In genomic region chr7:50342616-50343114, GRCh38 we compare ENCODE assay signal across 12 cellular contexts. TPM values are rescaled to one million over a fixed set of nuclear protein-coding genes. Genes with fewer than 3 reads are reported as not detected.
DNase-seq lines count a peak whose midpoint lies in the region; ATAC-seq, FAIRE-seq and TF ChIP-seq lines count a peak whose summit lies in the region.
"Had no signal": no experiment of that assay in that cellular context is flagged by ENCODE, and none has a peak within 500 bp of the region (broad histone marks: within the 10 kb centered on the region; RNA-seq: fewer than 3 reads in every experiment).

No MANE protein-coding gene starts in this region.

- intact Hi-C loops in lower lobe of right lung (cut with DNase I): no loop called here
- intact Hi-C loops in prostate gland (cut with DNase I): no loop called here

- TF ChIP-seq POLR2A in prostate gland (IDR thresholded peaks at IDR 0.05): no peak

- H3K27me3 ChIP-seq in lower lobe of right lung (ENCODE audit: low read depth) (no peaks in the 10 kb centered on the region), prostate gland (replicated peaks; ENCODE audit: insufficient read depth) (no peaks in the 10 kb centered on the region)

- H3K9me3 ChIP-seq in lower lobe of right lung (no peaks in the 10 kb centered on the region), prostate gland (no peaks in the 10 kb centered on the region)

- WGBS in prostate gland: 6% methylated on average over 8 of the region's 8 CpGs

- no peaks in the 10 kb centered on the region for H3K36me3 ChIP-seq in lower lobe of right lung
- H3K36me3 ChIP-seq in prostate gland: no peaks in the 10 kb centered on the region

- TF ChIP-seq CTCF in lower lobe of right lung (IDR thresholded peaks at IDR 0.05) (no peak), prostate gland (IDR thresholded peaks at IDR 0.05) (no peak)

- DNase-seq in stimulated activated CD4-positive, alpha-beta T cell treated with anti-CD3 and anti-CD28 coated beads, Interleukin-1b, Interleukin-23, amount 100 ng/mL, for 48 hours: peak; percentile 64
- DNase-seq in stimulated activated CD4-positive, alpha-beta T cell treated with anti-CD3 and anti-CD28 coated beads, Interleukin-2, amount 100 ng/mL, for 48 hours: no peak
- DNase-seq in activated gamma-delta T cell (lab: John Stamatoyannopoulos, UW) (peak; percentile 54), lower lobe of right lung (peak; percentile 61), prostate gland (ENCODE audit: low spot score) (no peak), RCC 7860 (ENCODE audit: low spot score) (no peak), SW 1271 (lab: John Stamatoyannopoulos, UW) (no peak)
- DNase-seq: caudate nucleus, DMS 273 treated with DMSO at 0.1 percent for 48 hours had no signal

- peaks cover 19% of the 10 kb centered on the region for H3K4me1 ChIP-seq in lower lobe of right lung
- no peaks in the 10 kb centered on the region for H3K4me1 ChIP-seq in prostate gland (replicated peaks)

- H3K4me3 ChIP-seq in lower lobe of right lung (no peak overlapping the region), prostate gland (no peak overlapping the region)

- FAIRE-seq in RCC 7860 (lab: Jason Lieb, UNC): no peak

- H3K27ac ChIP-seq in lower lobe of right lung: no peak overlapping the region
- H3K27ac ChIP-seq in prostate gland: no peak overlapping the region

- ATAC-seq in lower lobe of right lung (peak; percentile 78 to 82), GM19351 (IDR thresholded peaks at IDR 0.05; ENCODE audit: unreplicated experiment) (no peak)
- ATAC-seq: left colon, SK-N-SH treated with all-trans-retinoic acid at 6 μM for 48 hours had no signal

RNA-seq across cellular contexts. Expression of gene IKZF1, which starts 38.1 kb away (rescaled TPM):
- total RNA-seq in lower lobe of right lung (61.9 TPM), prostate gland (1 to 10 TPM; 2.7 to 7.7 TPM)

Comparison
In these comparisons a context has a peak if more than half of its experiments do, and no peak if none do; other contexts are left out.
1. DNase-seq: peak in stimulated activated CD4-positive, alpha-beta T cell treated with anti-CD3 and anti-CD28 coated beads, Interleukin-1b, Interleukin-23, amount 100 ng/mL, for 48 hours (single experiment), activated gamma-delta T cell (single experiment) and lower lobe of right lung (single experiment); none in stimulated activated CD4-positive, alpha-beta T cell treated with anti-CD3 and anti-CD28 coated beads, Interleukin-2, amount 100 ng/mL, for 48 hours (0 of 2), prostate gland (single experiment), RCC 7860 (single experiment) and SW 1271 (0 of 2).